Comparison of ENCODE assay signal across 1 cellular context in the genomic region with DNA sequence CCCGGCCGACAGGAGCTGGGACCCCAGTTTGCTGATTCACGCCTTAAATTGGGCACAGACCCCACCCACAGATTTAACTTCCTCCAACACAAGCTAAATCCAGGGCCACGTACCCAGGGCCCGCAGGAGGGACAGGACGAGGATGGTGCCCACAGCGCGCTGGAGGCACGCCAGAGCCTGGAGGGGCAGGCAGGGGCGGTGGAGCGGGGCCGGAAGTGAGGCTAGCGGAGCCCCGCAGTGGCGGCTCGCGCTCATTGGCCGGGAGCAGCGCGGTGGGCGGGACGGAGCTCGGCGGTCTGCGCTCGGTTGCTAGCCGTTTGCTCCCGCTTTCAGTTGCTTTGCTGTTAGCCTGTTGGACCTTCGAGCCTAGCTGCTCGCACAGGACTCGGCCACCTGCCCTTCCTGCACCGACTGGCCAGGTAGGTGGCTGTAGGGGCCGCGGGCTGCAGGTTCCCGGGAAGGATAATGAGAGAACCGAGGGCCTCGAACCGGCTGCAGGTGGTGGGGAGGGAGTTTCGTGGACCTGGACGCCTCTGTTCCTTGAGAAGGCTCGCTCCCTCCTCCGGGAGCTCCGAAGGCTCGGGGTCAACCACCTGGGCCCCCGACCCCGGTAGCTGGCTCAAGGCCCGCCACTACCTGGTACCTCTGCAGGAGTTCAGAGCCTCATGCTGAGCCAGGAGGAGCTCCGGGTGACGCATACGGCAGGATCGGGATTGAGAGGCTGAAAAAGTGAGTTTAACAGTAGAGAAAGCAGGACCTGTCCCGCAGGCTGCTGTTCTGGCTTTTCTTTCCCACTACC.
TF ChIP-seq lines count a peak whose summit lies in the region.

A gene (plus strand): TSS at position 332 of the 799 bp plus-strand sequence. CDS start 8,212 bp downstream, outside the sequence.

TF ChIP-seq in K562, 482 proteins besides CTCF, POLR2A, EP300 and RAD21 (continued from another document and continues in another):
- TF ChIP-seq, protein P1, sequence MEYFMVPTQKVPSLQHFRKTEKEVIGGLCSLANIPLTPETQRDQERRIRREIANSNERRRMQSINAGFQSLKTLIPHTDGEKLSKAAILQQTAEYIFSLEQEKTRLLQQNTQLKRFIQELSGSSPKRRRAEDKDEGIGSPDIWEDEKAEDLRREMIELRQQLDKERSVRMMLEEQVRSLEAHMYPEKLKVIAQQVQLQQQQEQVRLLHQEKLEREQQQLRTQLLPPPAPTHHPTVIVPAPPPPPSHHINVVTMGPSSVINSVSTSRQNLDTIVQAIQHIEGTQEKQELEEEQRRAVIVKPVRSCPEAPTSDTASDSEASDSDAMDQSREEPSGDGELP (CRISPR knock-in tag; IDR thresholded peaks at IDR 0.05; ENCODE audit: borderline replicate concordance) = peak; percentile 67
- TF ChIP-seq ZNF561 (CRISPR knock-in tag; conservative IDR thresholded peaks at IDR 0.05) (no peak), CREM (IDR thresholded peaks at IDR 0.05; ENCODE audit: low read depth) (peak; percentile 53; the same call in 1 of the 2 replicates), SP1 (CRISPR knock-in tag; IDR thresholded peaks at IDR 0.05) (peak; percentile 13; the same call in 1 of the 2 replicates), ZNF263 (CRISPR knock-in tag; IDR thresholded peaks at IDR 0.05; ENCODE audit: borderline replicate concordance) (0 out of 2 replicates have a peak, but pooled peaks have one; percentile 18), MAZ (CRISPR knock-in tag; conservative IDR thresholded peaks at IDR 0.05 in 1 of 2, IDR thresholded peaks at IDR 0.05 in 1 of 2) (peak; percentile 71 to 72), DPF2 (IDR thresholded peaks at IDR 0.05) (0 out of 2 replicates have a peak, but pooled peaks have one; percentile 11), MYNN (IDR thresholded peaks at IDR 0.05) (peak; percentile 25; the same call in 1 of the 2 replicates), MYNN (CRISPR knock-in tag; IDR thresholded peaks at IDR 0.05) (no peak), NFYB (IDR thresholded peaks at IDR 0.05; ENCODE audit: extremely low read depth, insufficient read length) (peak; percentile 66), ZNF12 (CRISPR knock-in tag; IDR thresholded peaks at IDR 0.05) (no peak), SUPT5H (IDR thresholded peaks at IDR 0.05) (peak; percentile 79), POLR2H (tag; IDR thresholded peaks at IDR 0.05; ENCODE audit: low read depth) (peak; percentile 61), TBP (optimal IDR thresholded peaks at IDR 0.05; ENCODE audit: low read depth, low read length) (peak; percentile 95), TAF7 (tag; IDR thresholded peaks at IDR 0.05) (peak; percentile 66; the same call in 1 of the 2 replicates), PCBP1 (IDR thresholded peaks at IDR 0.05; ENCODE audit: low read depth, low read length, poor library complexity, severe bottlenecking) (no peak), DDX20 (tag; IDR thresholded peaks at IDR 0.05; ENCODE audit: low read depth) (no peak), SP2 (IDR thresholded peaks at IDR 0.05; ENCODE audit: extremely low read depth, low read depth, low read length, poor library complexity, severe bottlenecking) (peak; percentile 34), POLR2AphosphoS5 (IDR thresholded peaks at IDR 0.05; ENCODE audit: control insufficient read depth, insufficient read depth, low read depth, low read length) (peak; percentile 85), JUND (IDR thresholded peaks at IDR 0.05; ENCODE audit: borderline replicate concordance, low read depth, low read length) (peak; percentile 35; the same call in 1 of the 2 replicates), JUND (tag; IDR thresholded peaks at IDR 0.05; ENCODE audit: borderline replicate concordance, low read depth, low read length) (no peak), XRCC5 (IDR thresholded peaks at IDR 0.05; ENCODE audit: low read depth, low read length) (no peak), CC2D1A (IDR thresholded peaks at IDR 0.05) (no peak), CXXC5 (CRISPR knock-in tag; IDR thresholded peaks at IDR 0.05) (peak; percentile 63), CHCHD3 (CRISPR knock-in tag; IDR thresholded peaks at IDR 0.05) (no peak), ZNF134 (CRISPR knock-in tag; conservative IDR thresholded peaks at IDR 0.05) (no peak), KLF1 (tag; IDR thresholded peaks at IDR 0.05) (peak; percentile 43; the same call in 1 of the 2 replicates), TAF15 (IDR thresholded peaks at IDR 0.05; ENCODE audit: low read depth, low read length) (no peak), ETV1 (tag; conservative IDR thresholded peaks at IDR 0.05; ENCODE audit: low read depth) (peak; percentile 66), MBD2 (IDR thresholded peaks at IDR 0.05; ENCODE audit: borderline replicate concordance, low read depth) (0 out of 2 replicates have a peak, but pooled peaks have one; percentile 58), RAD51 (IDR thresholded peaks at IDR 0.05; ENCODE audit: borderline replicate concordance, low read depth) (no peak), NR4A1 (CRISPR knock-in tag; IDR thresholded peaks at IDR 0.05) (no peak), NR4A1 (tag; IDR thresholded peaks at IDR 0.05) (no peak), E2F3 (CRISPR knock-in tag; IDR thresholded peaks at IDR 0.05) (no peak), SMC3 (conservative IDR thresholded peaks at IDR 0.05; ENCODE audit: insufficient read depth, low read depth, low read length) (no peak), OTX1 (CRISPR knock-in tag; IDR thresholded peaks at IDR 0.05) (no peak), TAL1 (IDR thresholded peaks at IDR 0.05) (no peak), PRMT5 (CRISPR knock-in tag; IDR thresholded peaks at IDR 0.05) (no peak), PHF20 (IDR thresholded peaks at IDR 0.05; ENCODE audit: partially characterized antibody) (peak; percentile 37), CBX1 (IDR thresholded peaks at IDR 0.05; ENCODE audit: low read depth) (no peak)
- TF ChIP-seq, protein P2, sequence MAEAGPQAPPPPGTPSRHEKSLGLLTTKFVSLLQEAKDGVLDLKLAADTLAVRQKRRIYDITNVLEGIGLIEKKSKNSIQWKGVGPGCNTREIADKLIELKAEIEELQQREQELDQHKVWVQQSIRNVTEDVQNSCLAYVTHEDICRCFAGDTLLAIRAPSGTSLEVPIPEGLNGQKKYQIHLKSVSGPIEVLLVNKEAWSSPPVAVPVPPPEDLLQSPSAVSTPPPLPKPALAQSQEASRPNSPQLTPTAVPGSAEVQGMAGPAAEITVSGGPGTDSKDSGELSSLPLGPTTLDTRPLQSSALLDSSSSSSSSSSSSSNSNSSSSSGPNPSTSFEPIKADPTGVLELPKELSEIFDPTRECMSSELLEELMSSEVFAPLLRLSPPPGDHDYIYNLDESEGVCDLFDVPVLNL (CRISPR knock-in tag; IDR thresholded peaks at IDR 0.05; ENCODE audit: low read depth) = no peak; the same call in 1 of the 2 replicates
- TF ChIP-seq, protein P3, sequence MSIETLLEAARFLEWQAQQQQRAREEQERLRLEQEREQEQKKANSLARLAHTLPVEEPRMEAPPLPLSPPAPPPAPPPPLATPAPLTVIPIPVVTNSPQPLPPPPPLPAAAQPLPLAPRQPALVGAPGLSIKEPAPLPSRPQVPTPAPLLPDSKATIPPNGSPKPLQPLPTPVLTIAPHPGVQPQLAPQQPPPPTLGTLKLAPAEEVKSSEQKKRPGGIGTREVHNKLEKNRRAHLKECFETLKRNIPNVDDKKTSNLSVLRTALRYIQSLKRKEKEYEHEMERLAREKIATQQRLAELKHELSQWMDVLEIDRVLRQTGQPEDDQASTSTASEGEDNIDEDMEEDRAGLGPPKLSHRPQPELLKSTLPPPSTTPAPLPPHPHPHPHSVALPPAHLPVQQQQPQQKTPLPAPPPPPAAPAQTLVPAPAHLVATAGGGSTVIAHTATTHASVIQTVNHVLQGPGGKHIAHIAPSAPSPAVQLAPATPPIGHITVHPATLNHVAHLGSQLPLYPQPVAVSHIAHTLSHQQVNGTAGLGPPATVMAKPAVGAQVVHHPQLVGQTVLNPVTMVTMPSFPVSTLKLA (conservative IDR thresholded peaks at IDR 0.05) = 0 out of 4 replicates have a peak, but pooled peaks of 1 of the 2 experiments have one; percentile 33
- TF ChIP-seq, protein P4, sequence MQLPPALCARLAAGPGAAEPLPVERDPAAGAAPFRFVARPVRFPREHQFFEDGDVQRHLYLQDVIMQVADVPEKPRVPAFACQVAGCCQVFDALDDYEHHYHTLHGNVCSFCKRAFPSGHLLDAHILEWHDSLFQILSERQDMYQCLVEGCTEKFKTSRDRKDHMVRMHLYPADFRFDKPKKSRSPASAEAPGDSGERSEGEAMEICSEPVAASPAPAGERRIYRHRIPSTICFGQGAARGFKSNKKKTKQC (CRISPR knock-in tag; IDR thresholded peaks at IDR 0.05) = peak; percentile 20; the same call in 1 of the 2 replicates
- TF ChIP-seq, protein P5, sequence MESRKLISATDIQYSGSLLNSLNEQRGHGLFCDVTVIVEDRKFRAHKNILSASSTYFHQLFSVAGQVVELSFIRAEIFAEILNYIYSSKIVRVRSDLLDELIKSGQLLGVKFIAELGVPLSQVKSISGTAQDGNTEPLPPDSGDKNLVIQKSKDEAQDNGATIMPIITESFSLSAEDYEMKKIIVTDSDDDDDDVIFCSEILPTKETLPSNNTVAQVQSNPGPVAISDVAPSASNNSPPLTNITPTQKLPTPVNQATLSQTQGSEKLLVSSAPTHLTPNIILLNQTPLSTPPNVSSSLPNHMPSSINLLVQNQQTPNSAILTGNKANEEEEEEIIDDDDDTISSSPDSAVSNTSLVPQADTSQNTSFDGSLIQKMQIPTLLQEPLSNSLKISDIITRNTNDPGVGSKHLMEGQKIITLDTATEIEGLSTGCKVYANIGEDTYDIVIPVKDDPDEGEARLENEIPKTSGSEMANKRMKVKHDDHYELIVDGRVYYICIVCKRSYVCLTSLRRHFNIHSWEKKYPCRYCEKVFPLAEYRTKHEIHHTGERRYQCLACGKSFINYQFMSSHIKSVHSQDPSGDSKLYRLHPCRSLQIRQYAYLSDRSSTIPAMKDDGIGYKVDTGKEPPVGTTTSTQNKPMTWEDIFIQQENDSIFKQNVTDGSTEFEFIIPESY (CRISPR knock-in tag; IDR thresholded peaks at IDR 0.05) = no peak
- TF ChIP-seq, protein P6, sequence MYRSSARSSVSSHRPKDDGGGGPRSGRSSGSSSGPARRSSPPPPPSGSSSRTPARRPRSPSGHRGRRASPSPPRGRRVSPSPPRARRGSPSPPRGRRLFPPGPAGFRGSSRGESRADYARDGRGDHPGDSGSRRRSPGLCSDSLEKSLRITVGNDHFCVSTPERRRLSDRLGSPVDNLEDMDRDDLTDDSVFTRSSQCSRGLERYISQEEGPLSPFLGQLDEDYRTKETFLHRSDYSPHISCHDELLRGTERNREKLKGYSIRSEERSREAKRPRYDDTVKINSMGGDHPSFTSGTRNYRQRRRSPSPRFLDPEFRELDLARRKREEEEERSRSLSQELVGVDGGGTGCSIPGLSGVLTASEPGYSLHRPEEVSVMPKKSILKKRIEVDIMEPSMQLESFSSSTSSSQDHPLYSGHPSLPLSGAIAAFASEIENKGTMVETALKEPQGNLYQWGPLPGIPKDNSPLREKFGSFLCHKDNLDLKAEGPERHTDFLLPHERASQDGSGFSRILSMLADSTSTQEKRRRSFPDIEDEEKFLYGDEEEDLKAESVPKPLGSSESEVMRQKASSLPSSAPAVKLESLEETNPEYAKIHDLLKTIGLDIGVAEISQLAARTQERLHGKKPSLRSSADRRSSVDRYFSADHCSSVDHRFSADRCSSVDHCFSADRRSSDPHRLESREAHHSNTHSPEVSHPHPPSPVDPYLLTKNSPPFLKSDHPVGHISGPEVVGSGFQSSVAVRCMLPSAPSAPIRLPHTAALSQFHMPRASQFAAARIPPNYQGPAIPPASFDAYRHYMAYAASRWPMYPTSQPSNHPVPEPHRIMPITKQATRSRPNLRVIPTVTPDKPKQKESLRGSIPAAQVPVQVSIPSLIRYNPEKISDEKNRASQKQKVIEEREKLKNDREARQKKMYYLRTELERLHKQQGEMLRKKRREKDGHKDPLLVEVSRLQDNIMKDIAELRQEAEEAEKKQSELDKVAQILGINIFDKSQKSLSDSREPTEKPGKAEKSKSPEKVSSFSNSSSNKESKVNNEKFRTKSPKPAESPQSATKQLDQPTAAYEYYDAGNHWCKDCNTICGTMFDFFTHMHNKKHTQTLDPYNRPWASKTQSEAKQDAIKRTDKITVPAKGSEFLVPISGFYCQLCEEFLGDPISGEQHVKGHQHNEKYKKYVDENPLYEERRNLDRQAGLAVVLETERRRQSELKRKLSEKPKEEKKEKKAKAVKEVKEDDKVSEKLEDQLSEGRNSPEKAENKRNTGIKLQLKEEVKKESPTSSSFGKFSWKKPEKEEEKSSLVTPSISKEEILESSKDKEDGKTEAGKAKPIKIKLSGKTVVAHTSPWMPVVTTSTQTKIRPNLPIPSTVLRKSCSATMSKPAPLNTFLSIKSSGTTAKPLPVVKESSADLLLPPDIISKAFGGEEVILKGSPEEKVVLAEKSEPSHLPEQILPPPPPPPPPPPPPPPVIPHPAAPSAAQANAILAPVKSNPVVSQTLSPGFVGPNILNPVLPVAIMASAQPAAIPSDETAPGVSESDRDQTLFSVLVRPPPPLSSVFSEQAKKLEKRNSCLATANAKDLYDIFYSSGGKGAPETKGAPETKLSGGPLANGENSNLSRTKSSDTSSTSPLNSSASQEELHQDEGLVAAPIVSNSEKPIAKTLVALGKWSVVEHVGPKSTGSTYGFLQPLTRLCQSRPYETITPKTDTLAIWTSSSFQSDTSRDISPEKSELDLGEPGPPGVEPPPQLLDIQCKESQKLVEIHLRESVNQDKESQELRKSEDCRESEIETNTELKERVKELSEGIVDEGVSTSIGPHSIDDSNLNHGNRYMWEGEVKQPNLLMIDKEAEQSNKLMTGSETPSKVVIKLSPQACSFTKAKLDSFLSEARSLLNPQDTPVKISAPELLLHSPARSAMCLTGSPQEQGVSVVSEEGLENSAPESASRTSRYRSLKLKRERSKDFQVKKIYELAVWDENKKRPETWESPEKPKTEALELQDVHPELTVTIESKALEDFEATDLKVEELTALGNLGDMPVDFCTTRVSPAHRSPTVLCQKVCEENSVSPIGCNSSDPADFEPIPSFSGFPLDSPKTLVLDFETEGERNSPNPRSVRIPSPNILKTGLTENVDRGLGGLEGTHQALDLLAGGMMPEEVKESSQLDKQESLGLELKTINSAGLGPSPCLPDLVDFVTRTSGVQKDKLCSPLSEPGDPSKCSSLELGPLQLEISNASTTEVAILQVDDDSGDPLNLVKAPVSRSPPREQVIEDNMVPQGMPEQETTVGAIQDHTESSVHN (IDR thresholded peaks at IDR 0.05; ENCODE audit: borderline replicate concordance in 1 of 2, low read depth in 1 of 2) = no peak
- TF ChIP-seq, protein P7, sequence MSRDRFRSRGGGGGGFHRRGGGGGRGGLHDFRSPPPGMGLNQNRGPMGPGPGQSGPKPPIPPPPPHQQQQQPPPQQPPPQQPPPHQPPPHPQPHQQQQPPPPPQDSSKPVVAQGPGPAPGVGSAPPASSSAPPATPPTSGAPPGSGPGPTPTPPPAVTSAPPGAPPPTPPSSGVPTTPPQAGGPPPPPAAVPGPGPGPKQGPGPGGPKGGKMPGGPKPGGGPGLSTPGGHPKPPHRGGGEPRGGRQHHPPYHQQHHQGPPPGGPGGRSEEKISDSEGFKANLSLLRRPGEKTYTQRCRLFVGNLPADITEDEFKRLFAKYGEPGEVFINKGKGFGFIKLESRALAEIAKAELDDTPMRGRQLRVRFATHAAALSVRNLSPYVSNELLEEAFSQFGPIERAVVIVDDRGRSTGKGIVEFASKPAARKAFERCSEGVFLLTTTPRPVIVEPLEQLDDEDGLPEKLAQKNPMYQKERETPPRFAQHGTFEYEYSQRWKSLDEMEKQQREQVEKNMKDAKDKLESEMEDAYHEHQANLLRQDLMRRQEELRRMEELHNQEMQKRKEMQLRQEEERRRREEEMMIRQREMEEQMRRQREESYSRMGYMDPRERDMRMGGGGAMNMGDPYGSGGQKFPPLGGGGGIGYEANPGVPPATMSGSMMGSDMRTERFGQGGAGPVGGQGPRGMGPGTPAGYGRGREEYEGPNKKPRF (IDR thresholded peaks at IDR 0.05; ENCODE audit: low read depth, low read length) = no peak
- TF ChIP-seq, protein P8, sequence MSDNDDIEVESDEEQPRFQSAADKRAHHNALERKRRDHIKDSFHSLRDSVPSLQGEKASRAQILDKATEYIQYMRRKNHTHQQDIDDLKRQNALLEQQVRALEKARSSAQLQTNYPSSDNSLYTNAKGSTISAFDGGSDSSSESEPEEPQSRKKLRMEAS (CRISPR knock-in tag; IDR thresholded peaks at IDR 0.05) = peak; percentile 48
